Comparison of ENCODE assay signal across 9 cellular contexts in genomic region chr11:111978028-111978771, GRCh38. TPM values are rescaled to one million over a fixed set of nuclear protein-coding genes. Genes with fewer than 3 reads are reported as not detected.
DNase-seq lines count a peak whose midpoint lies in the region; ATAC-seq, FAIRE-seq and TF ChIP-seq lines count a peak whose summit lies in the region.
"Had no signal": no experiment of that assay in that cellular context is flagged by ENCODE, and none has a peak within 500 bp of the region (broad histone marks: within the 10 kb centered on the region; RNA-seq: fewer than 3 reads in every experiment).

No MANE protein-coding gene starts in this region.

- TF ChIP-seq CTCF in activated CD8-positive, alpha-beta T cell treated with anti-CD3 and anti-CD28 coated beads for 36 hours (IDR thresholded peaks at IDR 0.05): no peak
- no peak for TF ChIP-seq CTCF in fibroblast of villous mesenchyme (IDR thresholded peaks at IDR 0.05; ENCODE audit: insufficient read depth, low read depth, low read length)

- peaks cover 10% of the 10 kb centered on the region for H3K4me1 Mint-ChIP-seq in activated CD4-positive, alpha-beta T cell treated with anti-CD3 and anti-CD28 coated beads, Interleukin-2, amount 10 ng/mL, durations not matched to agents 24 days and 14 days
- peaks cover 4% of the 10 kb centered on the region for H3K4me1 Mint-ChIP-seq in activated CD8-positive, alpha-beta T cell treated with anti-CD3 and anti-CD28 coated beads for 36 hours (ENCODE audit: low read depth)
- peaks cover 0 to 9% of the 10 kb centered on the region in 2 donors for H3K4me1 Mint-ChIP-seq in natural killer cell treated with Interleukin-12 subunit alpha and Interleukin-12 subunit beta and Interleukin-15 and Interleukin-18, amount 100 ng/mL, for 72 hours (ENCODE audit: low read depth in 2 of 2)

- CTCF ChIA-PET in activated CD8-positive, alpha-beta T cell treated with anti-CD3 and anti-CD28 coated beads for 36 hours (lab: Charles Lee): interaction anchor here (0.8 to 10.3 kb wide), 5 partner anchors 12 to 41 kb away, joined by 3 to 223 read pairs (median 4); partner anchors contain the start of gene DIXDC1

- POLR2A ChIA-PET in activated CD8-positive, alpha-beta T cell treated with anti-CD3 and anti-CD28 coated beads for 36 hours (lab: Charles Lee): interaction anchor here (0.6 to 1.4 kb wide), 7 partner anchors 9 to 289 kb away, joined by 3 to 5 read pairs (median 3); partner anchors contain the start of gene DIXDC1

- peak overlapping the region; percentile 76 for H3K4me3 Mint-ChIP-seq in activated CD4-positive, alpha-beta T cell treated with anti-CD3 and anti-CD28 coated beads, Interleukin-2, amount 10 ng/mL, durations not matched to agents 24 days and 14 days
- H3K4me3 Mint-ChIP-seq in activated CD8-positive, alpha-beta T cell treated with anti-CD3 and anti-CD28 coated beads for 36 hours: peak overlapping the region; percentile 64
- H3K4me3 Mint-ChIP-seq in natural killer cell treated with Interleukin-12 subunit alpha and Interleukin-12 subunit beta and Interleukin-15 and Interleukin-18, amount 100 ng/mL, for 72 hours: peak overlapping the region; percentile 51

- no peak for DNase-seq in activated CD4-positive, alpha-beta T cell treated with anti-CD3 and anti-CD28 coated beads, Interleukin-2, amount 10 ng/mL, durations not matched to agents 24 days and 14 days
- DNase-seq in activated CD4-positive, alpha-beta T cell treated with anti-CD3 and anti-CD28 coated beads for 1 hour: no peak
- DNase-seq in activated CD8-positive, alpha-beta T cell treated with anti-CD3 and anti-CD28 coated beads for 36 hours: no peak
- DNase-seq in fibroblast of villous mesenchyme (ENCODE audit: low read depth): peak; percentile 76
- no peak for DNase-seq in natural killer cell treated with Interleukin-12 subunit alpha and Interleukin-12 subunit beta and Interleukin-15 and Interleukin-18, amount 100 ng/mL, for 72 hours (ENCODE audit: low spot score)
- DNase-seq in GM19239 (ENCODE audit: insufficient read length, low spot score): no peak
- DNase-seq: DND-41 had no signal

- no peak for ATAC-seq in activated CD8-positive, alpha-beta T cell treated with anti-CD3 and anti-CD28 coated beads for 36 hours
- no peak for ATAC-seq in natural killer cell treated with Interleukin-12 subunit alpha and Interleukin-12 subunit beta and Interleukin-15 and Interleukin-18, amount 100 ng/mL, for 72 hours
- ATAC-seq in HG03460 (IDR thresholded peaks at IDR 0.05; ENCODE audit: unreplicated experiment) (no peak), HG02840 (IDR thresholded peaks at IDR 0.05; ENCODE audit: low FRiP score, unreplicated experiment) (no peak)

- H3K36me3 Mint-ChIP-seq in activated CD4-positive, alpha-beta T cell treated with anti-CD3 and anti-CD28 coated beads, Interleukin-2, amount 10 ng/mL, durations not matched to agents 24 days and 14 days (ENCODE audit: low read depth): peaks cover 28% of the 10 kb centered on the region
- peaks cover 2% of the 10 kb centered on the region for H3K36me3 Mint-ChIP-seq in activated CD8-positive, alpha-beta T cell treated with anti-CD3 and anti-CD28 coated beads for 36 hours (ENCODE audit: low read depth)
- no peaks in the 10 kb centered on the region for H3K36me3 Mint-ChIP-seq in natural killer cell treated with Interleukin-12 subunit alpha and Interleukin-12 subunit beta and Interleukin-15 and Interleukin-18, amount 100 ng/mL, for 72 hours

- H3K9me3 Mint-ChIP-seq in activated CD4-positive, alpha-beta T cell treated with anti-CD3 and anti-CD28 coated beads, Interleukin-2, amount 10 ng/mL, durations not matched to agents 24 days and 14 days: no peaks in the 10 kb centered on the region
- no peaks in the 10 kb centered on the region for H3K9me3 Mint-ChIP-seq in activated CD8-positive, alpha-beta T cell treated with anti-CD3 and anti-CD28 coated beads for 36 hours
- H3K9me3 Mint-ChIP-seq in natural killer cell treated with Interleukin-12 subunit alpha and Interleukin-12 subunit beta and Interleukin-15 and Interleukin-18, amount 100 ng/mL, for 72 hours: no peaks in the 10 kb centered on the region

- intact Hi-C loops in activated CD4-positive, alpha-beta T cell treated with anti-CD3 and anti-CD28 coated beads, Interleukin-2, amount 10 ng/mL, durations not matched to agents 24 days and 14 days (cut with micrococcal nuclease): loop anchor here (5.0 kb wide), 1 partner anchor 44 kb away; no protein-coding TSS in a partner anchor
- intact Hi-C loops in activated CD8-positive, alpha-beta T cell treated with anti-CD3 and anti-CD28 coated beads for 36 hours (cut with micrococcal nuclease): loop anchor here (5.0 kb wide), 2 partner anchors 41 to 101 kb away; partner anchors contain the start of genes CFAP68, DIXDC1 and FDXACB1

- H3K4me3 ChIP-seq in fibroblast of villous mesenchyme (ENCODE audit: low read depth, low read length): peak overlapping the region; percentile 67

- H3K27me3 Mint-ChIP-seq in activated CD4-positive, alpha-beta T cell treated with anti-CD3 and anti-CD28 coated beads, Interleukin-2, amount 10 ng/mL, durations not matched to agents 24 days and 14 days: peaks cover 6% of the 10 kb centered on the region
- peaks cover 32% of the 10 kb centered on the region for H3K27me3 Mint-ChIP-seq in activated CD8-positive, alpha-beta T cell treated with anti-CD3 and anti-CD28 coated beads for 36 hours
- H3K27me3 Mint-ChIP-seq in natural killer cell treated with Interleukin-12 subunit alpha and Interleukin-12 subunit beta and Interleukin-15 and Interleukin-18, amount 100 ng/mL, for 72 hours: peaks cover 19 to 24% of the 10 kb centered on the region in 2 donors

- no peak overlapping the region for H3K27ac Mint-ChIP-seq in activated CD4-positive, alpha-beta T cell treated with anti-CD3 and anti-CD28 coated beads, Interleukin-2, amount 10 ng/mL, durations not matched to agents 24 days and 14 days
- H3K27ac Mint-ChIP-seq in activated CD8-positive, alpha-beta T cell treated with anti-CD3 and anti-CD28 coated beads for 36 hours: no peak overlapping the region
- H3K27ac Mint-ChIP-seq in natural killer cell treated with Interleukin-12 subunit alpha and Interleukin-12 subunit beta and Interleukin-15 and Interleukin-18, amount 100 ng/mL, for 72 hours: no peak overlapping the region

- no peak for FAIRE-seq in GM19239 (lab: Jason Lieb, UNC)

RNA-seq across cellular contexts. Expression of gene DIXDC1, which starts 41.1 kb away (rescaled TPM):
- 22.2 and 23.3 TPM in 2 replicates for total RNA-seq in activated CD4-positive, alpha-beta T cell treated with anti-CD3 and anti-CD28 coated beads, Interleukin-2, amount 10 ng/mL, durations not matched to agents 24 days and 14 days
- total RNA-seq in activated CD8-positive, alpha-beta T cell treated with anti-CD3 and anti-CD28 coated beads for 36 hours: 1 to 10 TPM; 9.1 to 9.4 TPM
- 27.1 and 30.2 TPM in 2 replicates for total RNA-seq in fibroblast of villous mesenchyme
- total RNA-seq in natural killer cell treated with Interleukin-12 subunit alpha and Interleukin-12 subunit beta and Interleukin-15 and Interleukin-18, amount 100 ng/mL, for 72 hours: 1 to 10 TPM in 1 of 2 donors, under 1 TPM in 1; 0.45 to 7.3 TPM

RNA-seq across cellular contexts. Expression of gene DLAT, which starts 47.0 kb away (rescaled TPM):
- total RNA-seq in activated CD4-positive, alpha-beta T cell treated with anti-CD3 and anti-CD28 coated beads, Interleukin-2, amount 10 ng/mL, durations not matched to agents 24 days and 14 days: 59.2 and 61.8 TPM in 2 replicates
- total RNA-seq in activated CD8-positive, alpha-beta T cell treated with anti-CD3 and anti-CD28 coated beads for 36 hours: 10 to 100 TPM; 50.3 to 51.4 TPM
- 49.6 and 56.6 TPM in 2 replicates for total RNA-seq in fibroblast of villous mesenchyme
- 10 to 100 TPM; 37.3 to 40.9 TPM for total RNA-seq in natural killer cell treated with Interleukin-12 subunit alpha and Interleukin-12 subunit beta and Interleukin-15 and Interleukin-18, amount 100 ng/mL, for 72 hours

RNA-seq across cellular contexts. Expression of gene C11orf52, which starts 59.5 kb away (rescaled TPM):
- total RNA-seq in activated CD4-positive, alpha-beta T cell treated with anti-CD3 and anti-CD28 coated beads, Interleukin-2, amount 10 ng/mL, durations not matched to agents 24 days and 14 days: not detected in 2 replicates
- total RNA-seq in activated CD8-positive, alpha-beta T cell treated with anti-CD3 and anti-CD28 coated beads for 36 hours: not detected
- total RNA-seq in fibroblast of villous mesenchyme: 0.32 and 0.86 TPM in 2 replicates
- total RNA-seq in natural killer cell treated with Interleukin-12 subunit alpha and Interleukin-12 subunit beta and Interleukin-15 and Interleukin-18, amount 100 ng/mL, for 72 hours: not detected
